ENCODE assay signal across 1 cellular context in the genomic region with DNA sequence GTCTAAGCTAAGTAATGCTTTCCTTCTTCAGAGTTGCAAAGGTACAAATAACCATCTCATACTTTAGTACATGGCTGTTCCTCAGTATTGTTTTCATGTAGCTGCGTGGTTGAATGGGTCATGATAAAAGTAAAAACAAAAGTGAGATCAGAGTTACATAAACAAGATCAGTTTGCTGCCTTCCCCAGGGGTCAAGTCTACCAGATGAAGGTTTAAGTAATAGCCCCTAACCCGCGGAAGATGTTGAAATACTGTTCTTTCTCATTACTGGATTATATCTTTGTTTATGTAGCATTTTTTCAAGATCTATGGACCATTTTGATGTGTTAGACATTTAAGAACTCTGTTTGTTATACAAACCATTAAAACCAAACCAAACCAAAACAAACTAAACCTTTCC.
TF ChIP-seq lines count a peak whose summit lies in the region.

No MANE protein-coding gene starts in this region.

TF ChIP-seq in K562, 482 proteins besides CTCF, POLR2A, EP300 and RAD21 (continued from another document):
- TF ChIP-seq, protein P1, sequence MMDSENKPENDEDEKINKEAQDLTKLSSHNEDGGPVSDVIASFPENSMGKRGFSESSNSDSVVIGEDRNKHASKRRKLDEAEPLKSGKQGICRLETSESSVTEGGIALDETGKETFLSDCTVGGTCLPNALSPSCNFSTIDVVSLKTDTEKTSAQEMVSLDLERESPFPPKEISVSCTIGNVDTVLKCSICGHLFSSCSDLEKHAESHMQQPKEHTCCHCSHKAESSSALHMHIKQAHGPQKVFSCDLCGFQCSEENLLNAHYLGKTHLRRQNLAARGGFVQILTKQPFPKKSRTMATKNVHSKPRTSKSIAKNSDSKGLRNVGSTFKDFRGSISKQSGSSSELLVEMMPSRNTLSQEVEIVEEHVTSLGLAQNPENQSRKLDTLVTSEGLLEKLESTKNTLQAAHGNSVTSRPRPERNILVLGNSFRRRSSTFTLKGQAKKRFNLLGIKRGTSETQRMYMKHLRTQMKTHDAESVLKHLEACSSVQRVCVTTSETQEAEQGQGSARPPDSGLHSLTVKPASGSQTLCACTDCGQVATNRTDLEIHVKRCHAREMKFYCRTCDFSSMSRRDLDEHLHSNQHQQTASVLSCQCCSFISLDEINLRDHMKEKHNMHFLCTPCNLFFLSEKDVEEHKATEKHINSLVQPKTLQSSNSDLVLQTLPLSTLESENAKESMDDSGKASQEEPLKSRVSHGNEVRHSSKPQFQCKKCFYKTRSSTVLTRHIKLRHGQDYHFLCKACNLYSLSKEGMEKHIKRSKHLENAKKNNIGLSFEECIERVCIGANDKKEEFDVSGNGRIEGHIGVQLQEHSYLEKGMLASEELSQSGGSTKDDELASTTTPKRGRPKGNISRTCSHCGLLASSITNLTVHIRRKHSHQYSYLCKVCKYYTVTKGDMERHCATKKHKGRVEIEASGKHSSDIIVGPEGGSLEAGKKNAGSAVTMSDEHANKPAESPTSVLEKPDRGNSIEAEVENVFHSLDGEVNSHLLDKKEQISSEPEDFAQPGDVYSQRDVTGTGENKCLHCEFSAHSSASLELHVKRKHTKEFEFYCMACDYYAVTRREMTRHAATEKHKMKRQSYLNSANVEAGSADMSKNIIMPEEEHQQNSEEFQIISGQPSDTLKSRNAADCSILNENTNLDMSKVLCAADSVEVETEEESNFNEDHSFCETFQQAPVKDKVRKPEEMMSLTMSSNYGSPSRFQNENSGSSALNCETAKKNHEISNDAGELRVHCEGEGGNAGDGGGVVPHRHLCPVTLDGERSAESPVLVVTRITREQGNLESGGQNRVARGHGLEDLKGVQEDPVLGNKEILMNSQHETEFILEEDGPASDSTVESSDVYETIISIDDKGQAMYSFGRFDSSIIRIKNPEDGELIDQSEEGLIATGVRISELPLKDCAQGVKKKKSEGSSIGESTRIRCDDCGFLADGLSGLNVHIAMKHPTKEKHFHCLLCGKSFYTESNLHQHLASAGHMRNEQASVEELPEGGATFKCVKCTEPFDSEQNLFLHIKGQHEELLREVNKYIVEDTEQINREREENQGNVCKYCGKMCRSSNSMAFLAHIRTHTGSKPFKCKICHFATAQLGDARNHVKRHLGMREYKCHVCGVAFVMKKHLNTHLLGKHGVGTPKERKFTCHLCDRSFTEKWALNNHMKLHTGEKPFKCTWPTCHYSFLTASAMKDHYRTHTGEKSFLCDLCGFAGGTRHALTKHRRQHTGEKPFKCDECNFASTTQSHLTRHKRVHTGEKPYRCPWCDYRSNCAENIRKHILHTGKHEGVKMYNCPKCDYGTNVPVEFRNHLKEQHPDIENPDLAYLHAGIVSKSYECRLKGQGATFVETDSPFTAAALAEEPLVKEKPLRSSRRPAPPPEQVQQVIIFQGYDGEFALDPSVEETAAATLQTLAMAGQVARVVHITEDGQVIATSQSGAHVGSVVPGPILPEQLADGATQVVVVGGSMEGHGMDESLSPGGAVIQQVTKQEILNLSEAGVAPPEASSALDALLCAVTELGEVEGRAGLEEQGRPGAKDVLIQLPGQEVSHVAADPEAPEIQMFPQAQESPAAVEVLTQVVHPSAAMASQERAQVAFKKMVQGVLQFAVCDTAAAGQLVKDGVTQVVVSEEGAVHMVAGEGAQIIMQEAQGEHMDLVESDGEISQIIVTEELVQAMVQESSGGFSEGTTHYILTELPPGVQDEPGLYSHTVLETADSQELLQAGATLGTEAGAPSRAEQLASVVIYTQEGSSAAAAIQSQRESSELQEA (IDR thresholded peaks at IDR 0.05; ENCODE audit: low read depth), result no peak
- TF ChIP-seq PCBP1 (IDR thresholded peaks at IDR 0.05; ENCODE audit: low read depth, low read length, poor library complexity, severe bottlenecking) (no peak), SRSF7 (optimal IDR thresholded peaks at IDR 0.05; ENCODE audit: low read depth, low read length) (no peak), ZNF212 (CRISPR knock-in tag; IDR thresholded peaks at IDR 0.05) (no peak), STAT5B (CRISPR knock-in tag; IDR thresholded peaks at IDR 0.05) (no peak), CBX2 (IDR thresholded peaks at IDR 0.05; ENCODE audit: insufficient read depth, low read length, poor library complexity, severe bottlenecking) (no peak), NFE2L1 (tag; IDR thresholded peaks at IDR 0.05; ENCODE audit: borderline replicate concordance, low read depth) (no peak), YY1 (IDR thresholded peaks at IDR 0.05; ENCODE audit: borderline replicate concordance in 1 of 3, control insufficient read depth in 1 of 3, extremely low read depth in 1 of 3, insufficient read depth in 3 of 3, insufficient read length in 1 of 3, insufficient replicate concordance in 2 of 3, low read depth in 1 of 3, low read length in 2 of 3) (no peak), ZNF165 (CRISPR knock-in tag; IDR thresholded peaks at IDR 0.05; ENCODE audit: borderline replicate concordance) (no peak), STAT5A (IDR thresholded peaks at IDR 0.05; ENCODE audit: borderline replicate concordance, low read length) (no peak), CSDE1 (IDR thresholded peaks at IDR 0.05) (no peak)
- TF ChIP-seq, protein P2, sequence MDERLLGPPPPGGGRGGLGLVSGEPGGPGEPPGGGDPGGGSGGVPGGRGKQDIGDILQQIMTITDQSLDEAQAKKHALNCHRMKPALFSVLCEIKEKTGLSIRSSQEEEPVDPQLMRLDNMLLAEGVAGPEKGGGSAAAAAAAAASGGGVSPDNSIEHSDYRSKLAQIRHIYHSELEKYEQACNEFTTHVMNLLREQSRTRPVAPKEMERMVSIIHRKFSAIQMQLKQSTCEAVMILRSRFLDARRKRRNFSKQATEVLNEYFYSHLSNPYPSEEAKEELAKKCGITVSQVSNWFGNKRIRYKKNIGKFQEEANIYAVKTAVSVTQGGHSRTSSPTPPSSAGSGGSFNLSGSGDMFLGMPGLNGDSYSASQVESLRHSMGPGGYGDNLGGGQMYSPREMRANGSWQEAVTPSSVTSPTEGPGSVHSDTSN (CRISPR knock-in tag; IDR thresholded peaks at IDR 0.05; ENCODE audit: low read depth), result no peak
- TF ChIP-seq, protein P2 (tag; conservative IDR thresholded peaks at IDR 0.05; ENCODE audit: low read depth), result no peak
